In genomic region chr1:31769720-31770390, GRCh38 we compare ENCODE assay signal across 12 cellular contexts. TPM values are rescaled to one million over a fixed set of nuclear protein-coding genes. Genes with fewer than 3 reads are reported as not detected.
DNase-seq lines count a peak whose midpoint lies in the region; ATAC-seq and TF ChIP-seq lines count a peak whose summit lies in the region.
"Had no signal": no experiment of that assay in that cellular context is flagged by ENCODE, and none has a peak within 500 bp of the region (broad histone marks: within the 10 kb centered on the region; RNA-seq: fewer than 3 reads in every experiment).

No MANE protein-coding gene starts in this region.

- no peaks in the 10 kb centered on the region for H3K79me2 ChIP-seq in neural progenitor cell (ENCODE audit: low read depth)

- no peak for ATAC-seq in GM21381 (IDR thresholded peaks at IDR 0.05; ENCODE audit: unreplicated experiment)
- ATAC-seq in GM21737 (IDR thresholded peaks at IDR 0.05; ENCODE audit: unreplicated experiment) = no peak

- H3K9me3 Mint-ChIP-seq in brain (peaks cover 0 to 13% (median under 1%) of the 10 kb centered on the region in 5 experiments), neural progenitor cell (no peaks in the 10 kb centered on the region)
- H3K9me3 Mint-ChIP-seq: central memory CD8-positive, alpha-beta T cell; IgD-negative memory B cell had no signal

- peaks cover 23% of the 10 kb centered on the region for H3F3A ChIP-seq in neural progenitor cell (ENCODE audit: low read depth)

- DNase-seq in DMS53 (lab: John Stamatoyannopoulos, UW) (peak; percentile 50), DMS53 treated with DMSO at 0.1 percent for 48 hours (lab: John Stamatoyannopoulos, UW; ENCODE audit: unreplicated experiment) (no peak), NCI-H2196 treated with DMSO at 0.1 percent for 48 hours (lab: John Stamatoyannopoulos, UW; ENCODE audit: unreplicated experiment) (peak; percentile 66), neural progenitor cell (ENCODE audit: low spot score) (peak; percentile 61), NCI-H128 (lab: John Stamatoyannopoulos, UW; ENCODE audit: unreplicated experiment) (no peak)
- DNase-seq: 8988T, islet precursor cell had no signal

- H2AFZ ChIP-seq in neural progenitor cell (replicated peaks) = no peak overlapping the region

- H3K27me3 ChIP-seq in neural progenitor cell = peaks cover 50% of the 10 kb centered on the region

- H3K9ac ChIP-seq in neural progenitor cell = no peak overlapping the region

- H3K4me3 ChIP-seq in neural progenitor cell = no peak overlapping the region

- peaks cover 53% of the 10 kb centered on the region for H3K4me1 ChIP-seq in neural progenitor cell

- H3K4me2 ChIP-seq in neural progenitor cell = peak overlapping the region; percentile 44

- H3K27ac Mint-ChIP-seq in brain = peak overlapping the region; percentile 56 to 96 (median 81)
- H3K27ac Mint-ChIP-seq in neural progenitor cell = peak overlapping the region; percentile 59
- H3K27ac Mint-ChIP-seq: IgD-negative memory B cell had no signal

- H3K9me3 ChIP-seq in neural progenitor cell (ENCODE audit: low read depth) = no peaks in the 10 kb centered on the region

- H3K36me3 ChIP-seq in neural progenitor cell = no peaks in the 10 kb centered on the region

- H3K27me3 Mint-ChIP-seq in brain (peaks cover 38% of the 10 kb centered on the region), neural progenitor cell (ENCODE audit: insufficient read depth, low read depth) (peaks cover 51% of the 10 kb centered on the region)

- no peak overlapping the region for H3K27ac ChIP-seq in neural progenitor cell

- peaks cover 95% of the 10 kb centered on the region for H3K4me1 Mint-ChIP-seq in brain
- peaks cover 74% of the 10 kb centered on the region for H3K4me1 Mint-ChIP-seq in neural progenitor cell

- TF ChIP-seq CTCF in brain (conservative IDR thresholded peaks at IDR 0.05) (no peak), neural progenitor cell (IDR thresholded peaks at IDR 0.05) (no peak)

- no peaks in the 10 kb centered on the region for H4K20me1 ChIP-seq in neural progenitor cell (ENCODE audit: low read depth)

- no peaks in the 10 kb centered on the region for H3K36me3 Mint-ChIP-seq in brain
- H3K36me3 Mint-ChIP-seq in neural progenitor cell = no peaks in the 10 kb centered on the region
- H3K36me3 Mint-ChIP-seq: IgD-negative memory B cell had no signal

- H3K4me3 Mint-ChIP-seq in brain (peak overlapping the region; percentile 14 to 58 (median 38)), neural progenitor cell (peak overlapping the region; percentile 76)
- H3K4me3 Mint-ChIP-seq: central memory CD8-positive, alpha-beta T cell had no signal

RNA-seq across cellular contexts. Expression of gene ADGRB2, which starts 5.7 kb away (rescaled TPM):
- 67.9 TPM for polyA plus RNA-seq in brain (ENCODE audit: insufficient read depth, low read depth, low replicate concordance)
- total RNA-seq in neural progenitor cell (ENCODE audit: low replicate concordance) = 7.1 and 21.2 TPM in 2 replicates

RNA-seq across cellular contexts. Expression of gene SPOCD1, which starts 46.0 kb away (rescaled TPM):
- 1.7 TPM for polyA plus RNA-seq in brain (ENCODE audit: insufficient read depth, low read depth, low replicate concordance)
- 1.4 and 3.1 TPM in 2 replicates for total RNA-seq in neural progenitor cell (ENCODE audit: low replicate concordance)
- polyA plus RNA-seq: IgD-negative memory B cell had no signal

Comparison
In these comparisons a context has a peak if more than half of its experiments do, and no peak if none do; other contexts are left out.
1. DNase-seq: peak in DMS53 (single experiment), NCI-H2196 treated with DMSO at 0.1 percent for 48 hours (single experiment) and neural progenitor cell (single experiment); none in DMS53 treated with DMSO at 0.1 percent for 48 hours (single experiment) and NCI-H128 (single experiment).